In the genomic region with DNA sequence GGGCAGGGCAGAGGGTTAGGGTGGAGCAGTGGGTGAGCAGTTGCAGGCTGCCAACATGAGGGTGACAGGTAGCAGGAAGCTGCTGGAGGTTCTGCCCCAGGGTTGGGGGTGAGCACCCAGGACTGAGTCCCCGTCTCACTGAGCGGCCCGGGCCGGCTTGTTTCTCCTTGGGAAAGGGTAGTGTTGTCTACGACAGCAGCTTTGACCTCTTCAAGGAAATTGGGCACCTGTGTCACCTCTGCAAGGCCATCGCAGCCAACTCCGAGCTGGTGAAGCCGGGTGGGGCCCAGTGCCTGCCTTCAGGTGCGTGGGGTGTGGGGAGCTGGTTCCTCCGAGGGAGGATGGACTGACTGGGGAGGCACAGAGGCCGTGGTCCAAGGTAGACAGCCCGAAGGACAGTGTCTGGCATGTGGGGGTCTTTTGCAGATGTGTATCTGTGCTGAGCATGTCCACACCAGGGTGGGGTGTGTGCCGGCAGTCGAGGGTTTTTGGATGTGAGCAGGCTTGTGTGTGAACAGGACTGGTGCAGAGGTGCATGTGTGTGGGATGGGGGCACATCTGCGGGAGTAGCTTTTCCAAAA, we compare ENCODE assay signal across 23 cellular contexts. TPM values are rescaled to one million over a fixed set of nuclear protein-coding genes. Genes with fewer than 3 reads are reported as not detected.
"Had no signal": no experiment of that assay in that cellular context is flagged by ENCODE, and none has a peak within 500 bp of the region (broad histone marks: within the 10 kb centered on the region; RNA-seq: fewer than 3 reads in every experiment).

No MANE protein-coding gene starts in this region.

- H3K27ac ChIP-seq: SK-N-MC had no signal

- H3K36me3 ChIP-seq: MG63 had no signal

- ATAC-seq: activated CD8-positive, alpha-beta T cell treated with anti-CD3 and anti-CD28 coated beads for 36 hours; activated T-cell treated with anti-CD3 and anti-CD28 coated beads, Interleukin-2, amount 50 U/mL, for 72 hours; Right ventricle myocardium inferior had no signal

- H3K27ac Mint-ChIP-seq: activated CD4-positive, alpha-beta T cell treated with anti-CD3 and anti-CD28 coated beads, Interleukin-2, amount 10 ng/mL, durations not matched to agents 7 days and 5 days; activated CD8-positive, alpha-beta T cell treated with anti-CD3 and anti-CD28 coated beads for 36 hours; activated naive CD4-positive, alpha-beta T cell treated with anti-CD3 and anti-CD28 coated beads, Interleukin-2, amount 10 ng/mL, durations not matched to agents 7 days and 5 days; activated naive CD8-positive, alpha-beta T cell treated with anti-CD3 and anti-CD28 coated beads for 36 hours; activated T-cell treated with anti-CD3 and anti-CD28 coated beads, Interleukin-2, amount 50 U/mL, for 72 hours; activated T-helper 2 cell treated with anti-CD3 and anti-CD28 coated beads, Interferon-gamma antibody, Interleukin-2, Interleukin-4, amounts not matched to agents 10 μg/mL and 5 μg/mL and 100 μg/mL, durations not matched to agents 14 hours and 24 hours and 36 hours had no signal

- H3K4me1 Mint-ChIP-seq: activated CD4-positive, alpha-beta T cell treated with anti-CD3 and anti-CD28 coated beads, Interleukin-2, amount 10 ng/mL, durations not matched to agents 7 days and 5 days; activated naive CD4-positive, alpha-beta T cell treated with anti-CD3 and anti-CD28 coated beads, Interleukin-2, amount 10 ng/mL, durations not matched to agents 7 days and 5 days; activated naive CD8-positive, alpha-beta T cell treated with anti-CD3 and anti-CD28 coated beads for 36 hours had no signal

- H3K27me3 ChIP-seq: MG63 had no signal

- H3K9me3 ChIP-seq: MG63 had no signal

- H3K4me3 ChIP-seq: MG63, SK-N-MC had no signal

- DNase-seq: activated CD4-positive, alpha-beta T cell treated with anti-CD3 and anti-CD28 coated beads for 1 hour; activated CD4-positive, alpha-beta T cell treated with anti-CD3 and anti-CD28 coated beads, Interleukin-2, amount 10 ng/mL, durations not matched to agents 7 days and 5 days; activated CD8-positive, alpha-beta memory T cell treated with anti-CD3 and anti-CD28 coated beads, Interleukin-2, amount 50 U/mL, for 4 hours; activated CD8-positive, alpha-beta T cell treated with anti-CD3 and anti-CD28 coated beads for 36 hours; activated gamma-delta T cell treated with Interleukin-2 at 50 U/mL for 16 hours; activated naive CD4-positive, alpha-beta T cell treated with anti-CD3 and anti-CD28 coated beads, Interleukin-2, amount 10 ng/mL, durations not matched to agents 7 days and 5 days; activated naive CD8-positive, alpha-beta T cell treated with anti-CD3 and anti-CD28 coated beads for 36 hours; activated T-cell treated with anti-CD3 and anti-CD28 coated beads, Interleukin-2, amount 50 U/mL, for 72 hours; central memory CD4-positive, alpha-beta T cell; MG63; MV-4-11; NCI-H1105; NCI-H1436; NCI-H1694 treated with DMSO at 0.1 percent for 48 hours; NCI-H2029 treated with DMSO at 0.1 percent for 48 hours; NCI-H446; NCI-H524 treated with DMSO at 0.1 percent for 48 hours; NCI-H82; T-helper 1 cell had no signal

- H3K27me3 Mint-ChIP-seq: activated CD4-positive, alpha-beta T cell treated with anti-CD3 and anti-CD28 coated beads, Interleukin-2, amount 10 ng/mL, durations not matched to agents 7 days and 5 days; activated CD8-positive, alpha-beta T cell treated with anti-CD3 and anti-CD28 coated beads for 36 hours; activated naive CD4-positive, alpha-beta T cell treated with anti-CD3 and anti-CD28 coated beads, Interleukin-2, amount 10 ng/mL, durations not matched to agents 7 days and 5 days; activated naive CD8-positive, alpha-beta T cell treated with anti-CD3 and anti-CD28 coated beads for 36 hours had no signal

- H3K4me3 Mint-ChIP-seq: activated CD4-positive, alpha-beta T cell treated with anti-CD3 and anti-CD28 coated beads, Interleukin-2, amount 10 ng/mL, durations not matched to agents 7 days and 5 days; activated CD8-positive, alpha-beta T cell treated with anti-CD3 and anti-CD28 coated beads for 36 hours; activated naive CD4-positive, alpha-beta T cell treated with anti-CD3 and anti-CD28 coated beads, Interleukin-2, amount 10 ng/mL, durations not matched to agents 7 days and 5 days; activated naive CD8-positive, alpha-beta T cell treated with anti-CD3 and anti-CD28 coated beads for 36 hours; activated T-cell treated with anti-CD3 and anti-CD28 coated beads, Interleukin-2, amount 50 U/mL, for 72 hours had no signal

- H3K9me3 Mint-ChIP-seq: activated CD4-positive, alpha-beta T cell treated with anti-CD3 and anti-CD28 coated beads, Interleukin-2, amount 10 ng/mL, durations not matched to agents 7 days and 5 days; activated CD8-positive, alpha-beta T cell treated with anti-CD3 and anti-CD28 coated beads for 36 hours; activated naive CD4-positive, alpha-beta T cell treated with anti-CD3 and anti-CD28 coated beads, Interleukin-2, amount 10 ng/mL, durations not matched to agents 7 days and 5 days; activated naive CD8-positive, alpha-beta T cell treated with anti-CD3 and anti-CD28 coated beads for 36 hours; activated T-cell treated with anti-CD3 and anti-CD28 coated beads, Interleukin-2, amount 50 U/mL, for 72 hours; activated T-helper 2 cell treated with anti-CD3 and anti-CD28 coated beads, Interferon-gamma antibody, Interleukin-2, Interleukin-4, amounts not matched to agents 10 μg/mL and 5 μg/mL and 100 μg/mL, durations not matched to agents 14 hours and 24 hours and 36 hours had no signal

- H3K36me3 Mint-ChIP-seq: activated naive CD4-positive, alpha-beta T cell treated with anti-CD3 and anti-CD28 coated beads, Interleukin-2, amount 10 ng/mL, durations not matched to agents 7 days and 5 days; activated naive CD8-positive, alpha-beta T cell treated with anti-CD3 and anti-CD28 coated beads for 36 hours had no signal

RNA-seq across cellular contexts. Expression of gene DISP3, which starts 51.9 kb away (rescaled TPM):
- total RNA-seq: RPMI7951 had no signal
